In the genomic region with DNA sequence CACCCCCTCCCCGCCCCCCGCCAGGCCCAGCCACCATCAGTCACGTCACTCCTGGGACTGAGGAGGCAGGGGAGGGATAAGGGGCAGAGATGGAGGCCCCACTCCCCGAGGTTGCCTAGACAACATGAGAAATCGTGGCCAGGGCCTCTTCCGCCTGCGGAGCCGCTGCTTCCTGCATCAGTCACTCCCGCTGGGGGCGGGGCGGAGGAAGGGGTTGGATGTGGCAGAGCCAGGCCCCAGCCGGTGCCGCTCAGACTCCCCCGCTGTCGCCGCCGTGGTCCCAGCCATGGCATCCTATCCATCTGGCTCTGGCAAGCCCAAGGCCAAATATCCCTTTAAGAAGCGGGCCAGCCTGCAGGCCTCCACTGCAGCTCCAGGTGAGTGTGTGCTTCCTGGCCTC, we compare ENCODE assay signal across 1 cellular context.
TF ChIP-seq lines count a peak whose summit lies in the region.

No MANE protein-coding gene starts in this region.

TF ChIP-seq in GM12878, 131 proteins besides CTCF, POLR2A, EP300 and RAD21 (continued from another document and continues in another):
- TF ChIP-seq, protein P1, sequence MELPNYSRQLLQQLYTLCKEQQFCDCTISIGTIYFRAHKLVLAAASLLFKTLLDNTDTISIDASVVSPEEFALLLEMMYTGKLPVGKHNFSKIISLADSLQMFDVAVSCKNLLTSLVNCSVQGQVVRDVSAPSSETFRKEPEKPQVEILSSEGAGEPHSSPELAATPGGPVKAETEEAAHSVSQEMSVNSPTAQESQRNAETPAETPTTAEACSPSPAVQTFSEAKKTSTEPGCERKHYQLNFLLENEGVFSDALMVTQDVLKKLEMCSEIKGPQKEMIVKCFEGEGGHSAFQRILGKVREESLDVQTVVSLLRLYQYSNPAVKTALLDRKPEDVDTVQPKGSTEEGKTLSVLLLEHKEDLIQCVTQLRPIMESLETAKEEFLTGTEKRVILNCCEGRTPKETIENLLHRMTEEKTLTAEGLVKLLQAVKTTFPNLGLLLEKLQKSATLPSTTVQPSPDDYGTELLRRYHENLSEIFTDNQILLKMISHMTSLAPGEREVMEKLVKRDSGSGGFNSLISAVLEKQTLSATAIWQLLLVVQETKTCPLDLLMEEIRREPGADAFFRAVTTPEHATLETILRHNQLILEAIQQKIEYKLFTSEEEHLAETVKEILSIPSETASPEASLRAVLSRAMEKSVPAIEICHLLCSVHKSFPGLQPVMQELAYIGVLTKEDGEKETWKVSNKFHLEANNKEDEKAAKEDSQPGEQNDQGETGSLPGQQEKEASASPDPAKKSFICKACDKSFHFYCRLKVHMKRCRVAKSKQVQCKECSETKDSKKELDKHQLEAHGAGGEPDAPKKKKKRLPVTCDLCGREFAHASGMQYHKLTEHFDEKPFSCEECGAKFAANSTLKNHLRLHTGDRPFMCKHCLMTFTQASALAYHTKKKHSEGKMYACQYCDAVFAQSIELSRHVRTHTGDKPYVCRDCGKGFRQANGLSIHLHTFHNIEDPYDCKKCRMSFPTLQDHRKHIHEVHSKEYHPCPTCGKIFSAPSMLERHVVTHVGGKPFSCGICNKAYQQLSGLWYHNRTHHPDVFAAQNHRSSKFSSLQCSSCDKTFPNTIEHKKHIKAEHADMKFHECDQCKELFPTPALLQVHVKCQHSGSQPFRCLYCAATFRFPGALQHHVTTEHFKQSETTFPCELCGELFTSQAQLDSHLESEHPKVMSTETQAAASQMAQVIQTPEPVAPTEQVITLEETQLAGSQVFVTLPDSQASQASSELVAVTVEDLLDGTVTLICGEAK (IDR thresholded peaks at IDR 0.05; ENCODE audit: borderline replicate concordance) = peak; percentile 33; the same call in 1 of the 2 replicates
- TF ChIP-seq, protein P2, sequence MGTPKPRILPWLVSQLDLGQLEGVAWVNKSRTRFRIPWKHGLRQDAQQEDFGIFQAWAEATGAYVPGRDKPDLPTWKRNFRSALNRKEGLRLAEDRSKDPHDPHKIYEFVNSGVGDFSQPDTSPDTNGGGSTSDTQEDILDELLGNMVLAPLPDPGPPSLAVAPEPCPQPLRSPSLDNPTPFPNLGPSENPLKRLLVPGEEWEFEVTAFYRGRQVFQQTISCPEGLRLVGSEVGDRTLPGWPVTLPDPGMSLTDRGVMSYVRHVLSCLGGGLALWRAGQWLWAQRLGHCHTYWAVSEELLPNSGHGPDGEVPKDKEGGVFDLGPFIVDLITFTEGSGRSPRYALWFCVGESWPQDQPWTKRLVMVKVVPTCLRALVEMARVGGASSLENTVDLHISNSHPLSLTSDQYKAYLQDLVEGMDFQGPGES (IDR thresholded peaks at IDR 0.05) = no peak
- no peak for TF ChIP-seq RELA (IDR thresholded peaks at IDR 0.05; ENCODE audit: borderline replicate concordance, partially characterized antibody)
- TF ChIP-seq, protein P3, sequence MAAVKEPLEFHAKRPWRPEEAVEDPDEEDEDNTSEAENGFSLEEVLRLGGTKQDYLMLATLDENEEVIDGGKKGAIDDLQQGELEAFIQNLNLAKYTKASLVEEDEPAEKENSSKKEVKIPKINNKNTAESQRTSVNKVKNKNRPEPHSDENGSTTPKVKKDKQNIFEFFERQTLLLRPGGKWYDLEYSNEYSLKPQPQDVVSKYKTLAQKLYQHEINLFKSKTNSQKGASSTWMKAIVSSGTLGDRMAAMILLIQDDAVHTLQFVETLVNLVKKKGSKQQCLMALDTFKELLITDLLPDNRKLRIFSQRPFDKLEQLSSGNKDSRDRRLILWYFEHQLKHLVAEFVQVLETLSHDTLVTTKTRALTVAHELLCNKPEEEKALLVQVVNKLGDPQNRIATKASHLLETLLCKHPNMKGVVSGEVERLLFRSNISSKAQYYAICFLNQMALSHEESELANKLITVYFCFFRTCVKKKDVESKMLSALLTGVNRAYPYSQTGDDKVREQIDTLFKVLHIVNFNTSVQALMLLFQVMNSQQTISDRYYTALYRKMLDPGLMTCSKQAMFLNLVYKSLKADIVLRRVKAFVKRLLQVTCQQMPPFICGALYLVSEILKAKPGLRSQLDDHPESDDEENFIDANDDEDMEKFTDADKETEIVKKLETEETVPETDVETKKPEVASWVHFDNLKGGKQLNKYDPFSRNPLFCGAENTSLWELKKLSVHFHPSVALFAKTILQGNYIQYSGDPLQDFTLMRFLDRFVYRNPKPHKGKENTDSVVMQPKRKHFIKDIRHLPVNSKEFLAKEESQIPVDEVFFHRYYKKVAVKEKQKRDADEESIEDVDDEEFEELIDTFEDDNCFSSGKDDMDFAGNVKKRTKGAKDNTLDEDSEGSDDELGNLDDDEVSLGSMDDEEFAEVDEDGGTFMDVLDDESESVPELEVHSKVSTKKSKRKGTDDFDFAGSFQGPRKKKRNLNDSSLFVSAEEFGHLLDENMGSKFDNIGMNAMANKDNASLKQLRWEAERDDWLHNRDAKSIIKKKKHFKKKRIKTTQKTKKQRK (IDR thresholded peaks at IDR 0.05; ENCODE audit: low read depth, low read length) = no peak
- TF ChIP-seq SIX5 (IDR thresholded peaks at IDR 0.05; ENCODE audit: low read depth, low read length, severe bottlenecking) = no peak
- TF ChIP-seq SP1 (IDR thresholded peaks at IDR 0.05; ENCODE audit: low read depth, low read length) = peak; percentile 72
- TF ChIP-seq, protein P4, sequence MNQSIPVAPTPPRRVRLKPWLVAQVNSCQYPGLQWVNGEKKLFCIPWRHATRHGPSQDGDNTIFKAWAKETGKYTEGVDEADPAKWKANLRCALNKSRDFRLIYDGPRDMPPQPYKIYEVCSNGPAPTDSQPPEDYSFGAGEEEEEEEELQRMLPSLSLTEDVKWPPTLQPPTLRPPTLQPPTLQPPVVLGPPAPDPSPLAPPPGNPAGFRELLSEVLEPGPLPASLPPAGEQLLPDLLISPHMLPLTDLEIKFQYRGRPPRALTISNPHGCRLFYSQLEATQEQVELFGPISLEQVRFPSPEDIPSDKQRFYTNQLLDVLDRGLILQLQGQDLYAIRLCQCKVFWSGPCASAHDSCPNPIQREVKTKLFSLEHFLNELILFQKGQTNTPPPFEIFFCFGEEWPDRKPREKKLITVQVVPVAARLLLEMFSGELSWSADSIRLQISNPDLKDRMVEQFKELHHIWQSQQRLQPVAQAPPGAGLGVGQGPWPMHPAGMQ (IDR thresholded peaks at IDR 0.05; ENCODE audit: borderline replicate concordance) = no peak
- TF ChIP-seq MTA3 (IDR thresholded peaks at IDR 0.05; ENCODE audit: borderline replicate concordance, low read length) = no peak
- no peak for TF ChIP-seq RAD51 (IDR thresholded peaks at IDR 0.05)
- TF ChIP-seq HCFC1 (IDR thresholded peaks at IDR 0.05; ENCODE audit: low read length) = no peak
- TF ChIP-seq RFX5 (IDR thresholded peaks at IDR 0.05; ENCODE audit: low read depth, low read length) = no peak
- TF ChIP-seq ELK1 (IDR thresholded peaks at IDR 0.05; ENCODE audit: low read depth, low read length) = peak; percentile 55; the same call in 1 of the 2 replicates
- no peak for TF ChIP-seq NR2C1 (IDR thresholded peaks at IDR 0.05)
- no peak for TF ChIP-seq POLR2AphosphoS2 (IDR thresholded peaks at IDR 0.05; ENCODE audit: low read depth, low read length)
- TF ChIP-seq ZNF24 (IDR thresholded peaks at IDR 0.05) = no peak
- TF ChIP-seq PBX3 (IDR thresholded peaks at IDR 0.05; ENCODE audit: insufficient replicate concordance, low read depth, low read length) = peak; percentile 31
- no peak for TF ChIP-seq NRF1 (conservative IDR thresholded peaks at IDR 0.05; ENCODE audit: low read depth, low read length)
- no peak; the same call in 1 of the 2 replicates for TF ChIP-seq POLR2AphosphoS5 (IDR thresholded peaks at IDR 0.05; ENCODE audit: low read length)
- TF ChIP-seq, protein P5, sequence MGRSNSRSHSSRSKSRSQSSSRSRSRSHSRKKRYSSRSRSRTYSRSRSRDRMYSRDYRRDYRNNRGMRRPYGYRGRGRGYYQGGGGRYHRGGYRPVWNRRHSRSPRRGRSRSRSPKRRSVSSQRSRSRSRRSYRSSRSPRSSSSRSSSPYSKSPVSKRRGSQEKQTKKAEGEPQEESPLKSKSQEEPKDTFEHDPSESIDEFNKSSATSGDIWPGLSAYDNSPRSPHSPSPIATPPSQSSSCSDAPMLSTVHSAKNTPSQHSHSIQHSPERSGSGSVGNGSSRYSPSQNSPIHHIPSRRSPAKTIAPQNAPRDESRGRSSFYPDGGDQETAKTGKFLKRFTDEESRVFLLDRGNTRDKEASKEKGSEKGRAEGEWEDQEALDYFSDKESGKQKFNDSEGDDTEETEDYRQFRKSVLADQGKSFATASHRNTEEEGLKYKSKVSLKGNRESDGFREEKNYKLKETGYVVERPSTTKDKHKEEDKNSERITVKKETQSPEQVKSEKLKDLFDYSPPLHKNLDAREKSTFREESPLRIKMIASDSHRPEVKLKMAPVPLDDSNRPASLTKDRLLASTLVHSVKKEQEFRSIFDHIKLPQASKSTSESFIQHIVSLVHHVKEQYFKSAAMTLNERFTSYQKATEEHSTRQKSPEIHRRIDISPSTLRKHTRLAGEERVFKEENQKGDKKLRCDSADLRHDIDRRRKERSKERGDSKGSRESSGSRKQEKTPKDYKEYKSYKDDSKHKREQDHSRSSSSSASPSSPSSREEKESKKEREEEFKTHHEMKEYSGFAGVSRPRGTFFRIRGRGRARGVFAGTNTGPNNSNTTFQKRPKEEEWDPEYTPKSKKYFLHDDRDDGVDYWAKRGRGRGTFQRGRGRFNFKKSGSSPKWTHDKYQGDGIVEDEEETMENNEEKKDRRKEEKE (IDR thresholded peaks at IDR 0.05) = no peak
- TF ChIP-seq SMAD5 (IDR thresholded peaks at IDR 0.05; ENCODE audit: low read depth) = no peak
- no peak for TF ChIP-seq ZNF687 (IDR thresholded peaks at IDR 0.05)
- TF ChIP-seq, protein P6, sequence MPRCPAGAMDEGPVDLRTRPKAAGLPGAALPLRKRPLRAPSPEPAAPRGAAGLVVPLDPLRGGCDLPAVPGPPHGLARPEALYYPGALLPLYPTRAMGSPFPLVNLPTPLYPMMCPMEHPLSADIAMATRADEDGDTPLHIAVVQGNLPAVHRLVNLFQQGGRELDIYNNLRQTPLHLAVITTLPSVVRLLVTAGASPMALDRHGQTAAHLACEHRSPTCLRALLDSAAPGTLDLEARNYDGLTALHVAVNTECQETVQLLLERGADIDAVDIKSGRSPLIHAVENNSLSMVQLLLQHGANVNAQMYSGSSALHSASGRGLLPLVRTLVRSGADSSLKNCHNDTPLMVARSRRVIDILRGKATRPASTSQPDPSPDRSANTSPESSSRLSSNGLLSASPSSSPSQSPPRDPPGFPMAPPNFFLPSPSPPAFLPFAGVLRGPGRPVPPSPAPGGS (IDR thresholded peaks at IDR 0.05; ENCODE audit: borderline replicate concordance, insufficient read depth, low read depth, low read length, poor library complexity, severe bottlenecking) = no peak
- TF ChIP-seq, protein P7, sequence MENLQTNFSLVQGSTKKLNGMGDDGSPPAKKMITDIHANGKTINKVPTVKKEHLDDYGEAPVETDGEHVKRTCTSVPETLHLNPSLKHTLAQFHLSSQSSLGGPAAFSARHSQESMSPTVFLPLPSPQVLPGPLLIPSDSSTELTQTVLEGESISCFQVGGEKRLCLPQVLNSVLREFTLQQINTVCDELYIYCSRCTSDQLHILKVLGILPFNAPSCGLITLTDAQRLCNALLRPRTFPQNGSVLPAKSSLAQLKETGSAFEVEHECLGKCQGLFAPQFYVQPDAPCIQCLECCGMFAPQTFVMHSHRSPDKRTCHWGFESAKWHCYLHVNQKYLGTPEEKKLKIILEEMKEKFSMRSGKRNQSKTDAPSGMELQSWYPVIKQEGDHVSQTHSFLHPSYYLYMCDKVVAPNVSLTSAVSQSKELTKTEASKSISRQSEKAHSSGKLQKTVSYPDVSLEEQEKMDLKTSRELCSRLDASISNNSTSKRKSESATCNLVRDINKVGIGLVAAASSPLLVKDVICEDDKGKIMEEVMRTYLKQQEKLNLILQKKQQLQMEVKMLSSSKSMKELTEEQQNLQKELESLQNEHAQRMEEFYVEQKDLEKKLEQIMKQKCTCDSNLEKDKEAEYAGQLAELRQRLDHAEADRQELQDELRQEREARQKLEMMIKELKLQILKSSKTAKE (IDR thresholded peaks at IDR 0.05; ENCODE audit: low read depth, poor library complexity, severe bottlenecking) = no peak
- no peak for TF ChIP-seq SMC3 (IDR thresholded peaks at IDR 0.05; ENCODE audit: borderline replicate concordance, low read length)
- TF ChIP-seq RCOR1 (conservative IDR thresholded peaks at IDR 0.05; ENCODE audit: low read depth, low read length) = no peak
- no peak for TF ChIP-seq IRF4 (IDR thresholded peaks at IDR 0.05; ENCODE audit: low read depth, low read length)
- TF ChIP-seq ZNF274 (IDR thresholded peaks at IDR 0.05; ENCODE audit: insufficient read depth, insufficient read length) = no peak
- no peak for TF ChIP-seq STAT3 (IDR thresholded peaks at IDR 0.05; ENCODE audit: low read depth, low read length)
